13 cellular contexts compared by ENCODE assay signal in the genomic region with DNA sequence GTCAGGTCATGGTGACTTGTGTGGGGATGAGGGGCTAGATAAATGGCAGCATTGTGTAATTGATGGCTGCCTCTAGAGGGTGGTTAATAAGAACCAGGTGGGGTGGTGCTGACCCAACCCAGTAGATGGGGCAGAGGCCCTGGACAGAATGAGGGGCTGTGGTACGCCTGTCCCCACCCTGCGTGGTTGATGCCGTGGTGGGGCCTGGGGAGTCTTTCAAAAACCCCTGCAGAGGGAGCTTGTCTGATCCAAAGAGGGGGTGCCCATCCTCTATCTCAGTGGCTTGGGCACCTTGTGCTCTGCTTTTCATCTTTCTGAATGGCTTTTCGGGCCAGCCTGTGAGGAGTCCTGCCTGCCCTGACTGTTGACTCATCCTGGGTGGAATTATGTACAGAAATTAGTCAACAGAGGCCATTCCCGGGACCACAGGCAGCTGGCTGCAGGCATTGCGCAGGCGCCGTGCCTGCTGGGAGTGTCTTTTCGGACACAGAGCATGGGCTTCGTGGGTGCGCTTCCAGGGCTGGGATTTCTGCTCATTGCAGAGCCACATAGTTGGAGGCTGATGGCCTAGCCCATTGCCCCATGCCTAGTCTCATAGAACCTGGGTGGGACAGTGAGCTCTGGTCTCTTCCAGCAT.
DNase-seq lines count a peak whose midpoint lies in the region; ATAC-seq and TF ChIP-seq lines count a peak whose summit lies in the region.
"Had no signal": no experiment of that assay in that cellular context is flagged by ENCODE, and none has a peak within 500 bp of the region (broad histone marks: within the 10 kb centered on the region; RNA-seq: fewer than 3 reads in every experiment).

No MANE protein-coding gene starts in this region.

- DNase-seq in HCEC 1CT (peak; percentile 96), SJSA1 (ENCODE audit: low read depth in 1 of 2, low spot score in 2 of 2) (peak; percentile 55 to 85), fibroblast of the aortic adventitia (ENCODE audit: low read depth) (peak; percentile 80), GM23338 (ENCODE audit: low spot score) (no peak), Karpas-422 (no peak)
- DNase-seq: activated T-cell treated with anti-CD3 and anti-CD28 coated beads, Interleukin-2, amount 50 U/mL, for 48 hours; cortex of kidney; NCI-H526 treated with DMSO at 0.1 percent for 48 hours; nephron progenitor cell; stimulated activated CD4-positive, alpha-beta T cell treated with anti-CD3 and anti-CD28 coated beads, Interleukin-1b, Interleukin-23, amount 100 ng/mL, for 48 hours; substantia nigra had no signal

- no peaks in the 10 kb centered on the region for H3F3A ChIP-seq in GM23338 (replicated peaks; ENCODE audit: low read depth)

- no peaks in the 10 kb centered on the region for H3K4me1 Mint-ChIP-seq in GM23338

- H3K9me3 ChIP-seq in SJSA1 (replicated peaks) (no peaks in the 10 kb centered on the region), Karpas-422 (ENCODE audit: low read length) (no peaks in the 10 kb centered on the region)

- no peak overlapping the region for H2AFZ ChIP-seq in GM23338
- H2AFZ ChIP-seq in Karpas-422 (ENCODE audit: low read length): no peak overlapping the region

- H3K4me3 ChIP-seq in SJSA1 (no peak overlapping the region), fibroblast of the aortic adventitia (ENCODE audit: low read depth, low read length) (no peak overlapping the region), urinary bladder (ENCODE audit: low read depth, low read length) (no peak overlapping the region), GM23338 (no peak overlapping the region), Karpas-422 (ENCODE audit: low read length) (no peak overlapping the region)

- H3K79me2 ChIP-seq in GM23338 (replicated peaks; ENCODE audit: insufficient read depth): no peaks in the 10 kb centered on the region
- H3K79me2 ChIP-seq in Karpas-422 (ENCODE audit: low read length): no peaks in the 10 kb centered on the region

- TF ChIP-seq CTCF in fibroblast of the aortic adventitia (IDR thresholded peaks at IDR 0.05; ENCODE audit: insufficient read depth, low read length) (no peak), GM23338 (conservative IDR thresholded peaks at IDR 0.05; ENCODE audit: low read depth in 2 of 2) (no peak)

- H3K9ac ChIP-seq in Karpas-422 (ENCODE audit: low read length): no peak overlapping the region

- no peak overlapping the region for H3K27ac Mint-ChIP-seq in GM23338
- H3K27ac Mint-ChIP-seq: nephron progenitor cell had no signal

- no peaks in the 10 kb centered on the region; the same call in 1 of the 2 replicates for H3K9me2 ChIP-seq in GM23338 (ENCODE audit: insufficient read depth)
- H3K9me2 ChIP-seq in Karpas-422 (replicated peaks; ENCODE audit: insufficient read depth, low read length): no peaks in the 10 kb centered on the region

- no peak for ATAC-seq in GM21576 (IDR thresholded peaks at IDR 0.05; ENCODE audit: unreplicated experiment)
- no peak for ATAC-seq in GM23338

- peaks cover 6% of the 10 kb centered on the region for H3K27me3 Mint-ChIP-seq in GM23338 (ENCODE audit: insufficient read depth, low read depth, poor library complexity)

- H3K36me3 ChIP-seq in SJSA1 (no peaks in the 10 kb centered on the region), urinary bladder (ENCODE audit: insufficient read depth) (no peaks in the 10 kb centered on the region), GM23338 (ENCODE audit: insufficient read depth) (no peaks in the 10 kb centered on the region), Karpas-422 (ENCODE audit: insufficient read depth, low read length) (no peaks in the 10 kb centered on the region)

- H3K36me3 Mint-ChIP-seq in GM23338 (ENCODE audit: low read depth): no peaks in the 10 kb centered on the region

- H3K4me3 Mint-ChIP-seq in GM23338: no peak overlapping the region
- H3K4me3 Mint-ChIP-seq: nephron progenitor cell had no signal

- H3K4me2 ChIP-seq in GM23338 (no peak overlapping the region), Karpas-422 (ENCODE audit: low read depth, low read length, poor library complexity, severe bottlenecking) (no peak overlapping the region)

- peaks cover 9% of the 10 kb centered on the region for H3K4me1 ChIP-seq in SJSA1 (replicated peaks)
- H3K4me1 ChIP-seq in urinary bladder (ENCODE audit: insufficient read depth): peaks cover 3% of the 10 kb centered on the region
- no peaks in the 10 kb centered on the region for H3K4me1 ChIP-seq in GM23338 (ENCODE audit: insufficient read depth)
- peaks cover 88% of the 10 kb centered on the region for H3K4me1 ChIP-seq in Karpas-422 (ENCODE audit: low read length)

- no peaks in the 10 kb centered on the region for H3K9me3 Mint-ChIP-seq in GM23338
- H3K9me3 Mint-ChIP-seq: nephron progenitor cell had no signal

- H4K20me1 ChIP-seq in GM23338 (replicated peaks; ENCODE audit: insufficient read depth) (no peaks in the 10 kb centered on the region), Karpas-422 (ENCODE audit: insufficient read depth, low read depth, low read length) (no peaks in the 10 kb centered on the region)

- H3K27me3 ChIP-seq in SJSA1 (replicated peaks) (no peaks in the 10 kb centered on the region), GM23338 (ENCODE audit: insufficient read depth) (no peaks in the 10 kb centered on the region), Karpas-422 (ENCODE audit: low read length) (no peaks in the 10 kb centered on the region)

- H3K27ac ChIP-seq in SJSA1 (no peak overlapping the region), urinary bladder (ENCODE audit: low read depth) (peak overlapping the region; percentile 56), GM23338 (ENCODE audit: low read depth) (no peak overlapping the region), Karpas-422 (ENCODE audit: low read length) (no peak overlapping the region)

- WGBS in urinary bladder: 61% methylated on average over 11 of the region's 11 CpGs

TF ChIP-seq in GM23338, 12 proteins besides CTCF, POLR2A, EP300 and RAD21 (continues in another document):
- no peak for TF ChIP-seq EZH2phosphoT487 (IDR thresholded peaks at IDR 0.05; ENCODE audit: unreplicated experiment)
- no peak for TF ChIP-seq JUNB (IDR thresholded peaks at IDR 0.05; ENCODE audit: unreplicated experiment)
- TF ChIP-seq POLR2AphosphoS5 (IDR thresholded peaks at IDR 0.05; ENCODE audit: low read depth): no peak
- TF ChIP-seq, protein P1, sequence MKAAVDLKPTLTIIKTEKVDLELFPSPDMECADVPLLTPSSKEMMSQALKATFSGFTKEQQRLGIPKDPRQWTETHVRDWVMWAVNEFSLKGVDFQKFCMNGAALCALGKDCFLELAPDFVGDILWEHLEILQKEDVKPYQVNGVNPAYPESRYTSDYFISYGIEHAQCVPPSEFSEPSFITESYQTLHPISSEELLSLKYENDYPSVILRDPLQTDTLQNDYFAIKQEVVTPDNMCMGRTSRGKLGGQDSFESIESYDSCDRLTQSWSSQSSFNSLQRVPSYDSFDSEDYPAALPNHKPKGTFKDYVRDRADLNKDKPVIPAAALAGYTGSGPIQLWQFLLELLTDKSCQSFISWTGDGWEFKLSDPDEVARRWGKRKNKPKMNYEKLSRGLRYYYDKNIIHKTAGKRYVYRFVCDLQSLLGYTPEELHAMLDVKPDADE (IDR thresholded peaks at IDR 0.05): no peak
- no peak for TF ChIP-seq ZNF114 (CRISPR knock-in tag; IDR thresholded peaks at IDR 0.05)
- no peak for TF ChIP-seq EZH2 (IDR thresholded peaks at IDR 0.05; ENCODE audit: low read depth, unreplicated experiment)
- TF ChIP-seq, protein P2, sequence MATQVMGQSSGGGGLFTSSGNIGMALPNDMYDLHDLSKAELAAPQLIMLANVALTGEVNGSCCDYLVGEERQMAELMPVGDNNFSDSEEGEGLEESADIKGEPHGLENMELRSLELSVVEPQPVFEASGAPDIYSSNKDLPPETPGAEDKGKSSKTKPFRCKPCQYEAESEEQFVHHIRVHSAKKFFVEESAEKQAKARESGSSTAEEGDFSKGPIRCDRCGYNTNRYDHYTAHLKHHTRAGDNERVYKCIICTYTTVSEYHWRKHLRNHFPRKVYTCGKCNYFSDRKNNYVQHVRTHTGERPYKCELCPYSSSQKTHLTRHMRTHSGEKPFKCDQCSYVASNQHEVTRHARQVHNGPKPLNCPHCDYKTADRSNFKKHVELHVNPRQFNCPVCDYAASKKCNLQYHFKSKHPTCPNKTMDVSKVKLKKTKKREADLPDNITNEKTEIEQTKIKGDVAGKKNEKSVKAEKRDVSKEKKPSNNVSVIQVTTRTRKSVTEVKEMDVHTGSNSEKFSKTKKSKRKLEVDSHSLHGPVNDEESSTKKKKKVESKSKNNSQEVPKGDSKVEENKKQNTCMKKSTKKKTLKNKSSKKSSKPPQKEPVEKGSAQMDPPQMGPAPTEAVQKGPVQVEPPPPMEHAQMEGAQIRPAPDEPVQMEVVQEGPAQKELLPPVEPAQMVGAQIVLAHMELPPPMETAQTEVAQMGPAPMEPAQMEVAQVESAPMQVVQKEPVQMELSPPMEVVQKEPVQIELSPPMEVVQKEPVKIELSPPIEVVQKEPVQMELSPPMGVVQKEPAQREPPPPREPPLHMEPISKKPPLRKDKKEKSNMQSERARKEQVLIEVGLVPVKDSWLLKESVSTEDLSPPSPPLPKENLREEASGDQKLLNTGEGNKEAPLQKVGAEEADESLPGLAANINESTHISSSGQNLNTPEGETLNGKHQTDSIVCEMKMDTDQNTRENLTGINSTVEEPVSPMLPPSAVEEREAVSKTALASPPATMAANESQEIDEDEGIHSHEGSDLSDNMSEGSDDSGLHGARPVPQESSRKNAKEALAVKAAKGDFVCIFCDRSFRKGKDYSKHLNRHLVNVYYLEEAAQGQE (IDR thresholded peaks at IDR 0.05; ENCODE audit: unreplicated experiment): no peak
- no peak for TF ChIP-seq CREB1 (CRISPR knock-in tag; IDR thresholded peaks at IDR 0.05; ENCODE audit: low read depth)
- TF ChIP-seq NANOG (IDR thresholded peaks at IDR 0.05; ENCODE audit: borderline replicate concordance): no peak
- TF ChIP-seq ZNF331 (CRISPR knock-in tag; IDR thresholded peaks at IDR 0.05; ENCODE audit: low read depth): no peak
- no peak for TF ChIP-seq STAT1 (IDR thresholded peaks at IDR 0.05; ENCODE audit: unreplicated experiment)

Comparison
In these comparisons a context has a peak if more than half of its experiments do, and no peak if none do; other contexts are left out.
1. DNase-seq: peak in HCEC 1CT (single experiment), SJSA1 (2 of 2) and fibroblast of the aortic adventitia (single experiment); none in GM23338 (single experiment) and Karpas-422 (single experiment).